ENCODE assay signal across 8 cellular contexts in the genomic region with DNA sequence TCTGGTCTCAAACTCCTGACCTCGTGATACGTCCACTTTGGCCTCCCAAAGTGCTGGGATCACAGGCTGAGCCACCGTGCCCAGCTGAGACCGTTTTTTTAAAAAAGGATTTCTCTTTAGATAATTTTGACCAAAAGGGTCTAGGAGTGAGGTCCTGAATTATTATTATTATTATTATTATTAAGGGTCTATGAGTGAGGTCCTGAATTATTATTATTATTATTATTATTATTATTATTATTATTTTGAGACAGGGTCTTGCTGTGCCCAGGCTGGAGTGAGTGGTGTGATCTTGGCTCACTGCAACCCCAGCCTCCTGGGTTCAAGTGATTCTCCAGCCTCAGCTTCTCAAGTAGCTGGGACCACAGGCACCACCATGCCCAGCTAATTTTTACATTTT.
"Had no signal": no experiment of that assay in that cellular context is flagged by ENCODE, and none has a peak within 500 bp of the region (broad histone marks: within the 10 kb centered on the region; RNA-seq: fewer than 3 reads in every experiment).

No MANE protein-coding gene starts in this region.

- H3K9me3 ChIP-seq: HAP-1 had no signal

- H3K27ac Mint-ChIP-seq: GM23338, H9, HFFc6 had no signal

- DNase-seq: GM23248, GOT3, H7, H9, HCEC 1CT, HFFc6 had no signal

- H3K4me3 Mint-ChIP-seq: GM23338, H9, HFFc6 had no signal

- H3K4me3 ChIP-seq: GM23248, GM23338, HAP-1 had no signal

- ATAC-seq: GM23338 had no signal

- H3K4me1 Mint-ChIP-seq: GM23338 had no signal

- H3K9me3 Mint-ChIP-seq: GM23338, H9, HFFc6 had no signal

- H3K27ac ChIP-seq: GM23248 had no signal

- H3K4me2 ChIP-seq: GM23338 had no signal

- H3K36me3 ChIP-seq: HAP-1 had no signal

- H3K9ac ChIP-seq: GM23248 had no signal

- H2AFZ ChIP-seq: GM23248, GM23338 had no signal
